35 cellular contexts compared by ENCODE assay signal in genomic region chr6:163435013-163435412, GRCh38.
"Had no signal": no experiment of that assay in that cellular context is flagged by ENCODE, and none has a peak within 500 bp of the region (broad histone marks: within the 10 kb centered on the region; RNA-seq: fewer than 3 reads in every experiment).

No MANE protein-coding gene starts in this region.

- H3K27me3 ChIP-seq: adrenal gland, body of pancreas had no signal

- H3K36me3 ChIP-seq: adrenal gland had no signal

- H3K9ac ChIP-seq: KMS-11 had no signal

- FAIRE-seq: astrocyte, bronchial epithelial cell, RCC 7860 had no signal

- H3K4me2 ChIP-seq: KMS-11, PC-9 had no signal

- H3K27ac ChIP-seq: adrenal gland, body of pancreas, KMS-11, PC-9, RWPE1, VCaP had no signal

- ATAC-seq: activated CD8-positive, alpha-beta T cell treated with anti-CD3 and anti-CD28 coated beads, Interleukin-2, amount 10 ng/mL, durations not matched to agents 7 days and 5 days; activated naive CD4-positive, alpha-beta T cell treated with anti-CD3 and anti-CD28 coated beads, Interleukin-2, amount 50 U/mL, for 72 hours; activated T-cell treated with anti-CD3 and anti-CD28 coated beads, Interleukin-2, amount 50 U/mL, for 4 hours; body of pancreas; Right ventricle myocardium inferior had no signal

- DNase-seq: activated CD4-positive, alpha-beta T cell treated with anti-CD3 and anti-CD28 coated beads for 1 hour; activated CD4-positive, alpha-beta T cell treated with anti-CD3 and anti-CD28 coated beads for 48 hours; activated CD4-positive, CD25-positive, alpha-beta regulatory T cell; activated CD8-positive, alpha-beta memory T cell treated with anti-CD3 and anti-CD28 coated beads, Interleukin-2, amount 50 U/mL, for 4 hours; activated CD8-positive, alpha-beta T cell treated with anti-CD3 and anti-CD28 coated beads, Interleukin-2, amount 10 ng/mL, durations not matched to agents 7 days and 5 days; activated gamma-delta T cell treated with Interleukin-2 at 50 U/mL for 16 hours; activated naive CD4-positive, alpha-beta T cell treated with anti-CD3 and anti-CD28 coated beads for 36 hours; activated T-cell treated with anti-CD3 and anti-CD28 coated beads for 4 hours; activated T-cell treated with anti-CD3 and anti-CD28 coated beads, Interleukin-2, amount 50 U/mL, for 4 hours; adrenal gland; body of pancreas; caudate nucleus; cerebellar nuclear complex; MM.1S; MV-4-11; NCI-H1092; NCI-H1436 treated with DMSO at 0.1 percent for 48 hours; NCI-H1694 treated with DMSO at 0.1 percent for 48 hours; NCI-H2029; NCI-H345; NCI-H524 treated with DMSO at 0.1 percent for 48 hours; PC-9; SW 1271; T-helper 1 cell; T-helper 2 cell; T-helper 9 cell had no signal

- H2AFZ ChIP-seq: PC-9 had no signal

- H3K9me3 ChIP-seq: adrenal gland, body of pancreas had no signal

- H3K9me3 Mint-ChIP-seq: activated naive CD4-positive, alpha-beta T cell treated with anti-CD3 and anti-CD28 coated beads for 36 hours; activated naive CD4-positive, alpha-beta T cell treated with anti-CD3 and anti-CD28 coated beads, Interleukin-2, amount 50 U/mL, for 72 hours; activated T-cell treated with anti-CD3 and anti-CD28 coated beads, Interleukin-2, amount 50 U/mL, for 4 hours; activated T-helper 1 cell treated with anti-CD3 and anti-CD28 coated beads, Interleukin-12 subunit alpha, Interleukin-12 subunit beta, Interleukin-2, Interleukin-4 antibody, amounts not matched to agents 30 ng/mL and 10 ng/mL and 1 ng/mL, durations not matched to agents 14 hours and 24 hours and 36 hours had no signal

- H3K4me3 Mint-ChIP-seq: activated CD8-positive, alpha-beta T cell treated with anti-CD3 and anti-CD28 coated beads, Interleukin-2, amount 10 ng/mL, durations not matched to agents 7 days and 5 days; activated naive CD4-positive, alpha-beta T cell treated with anti-CD3 and anti-CD28 coated beads for 36 hours; activated T-cell treated with anti-CD3 and anti-CD28 coated beads, Interleukin-2, amount 50 U/mL, for 4 hours; activated T-helper 1 cell treated with anti-CD3 and anti-CD28 coated beads, Interleukin-12 subunit alpha, Interleukin-12 subunit beta, Interleukin-2, Interleukin-4 antibody, amounts not matched to agents 30 ng/mL and 10 ng/mL and 1 ng/mL, durations not matched to agents 14 hours and 24 hours and 36 hours had no signal

- H3K4me3 ChIP-seq: adrenal gland, body of pancreas, PC-9 had no signal

- H3K27ac Mint-ChIP-seq: activated CD8-positive, alpha-beta T cell treated with anti-CD3 and anti-CD28 coated beads, Interleukin-2, amount 10 ng/mL, durations not matched to agents 7 days and 5 days; activated naive CD4-positive, alpha-beta T cell treated with anti-CD3 and anti-CD28 coated beads for 36 hours; activated naive CD4-positive, alpha-beta T cell treated with anti-CD3 and anti-CD28 coated beads, Interleukin-2, amount 50 U/mL, for 72 hours; activated T-helper 1 cell treated with anti-CD3 and anti-CD28 coated beads, Interleukin-12 subunit alpha, Interleukin-12 subunit beta, Interleukin-2, Interleukin-4 antibody, amounts not matched to agents 30 ng/mL and 10 ng/mL and 1 ng/mL, durations not matched to agents 14 hours and 24 hours and 36 hours had no signal
